24 cellular contexts compared by ENCODE assay signal in the genomic region with DNA sequence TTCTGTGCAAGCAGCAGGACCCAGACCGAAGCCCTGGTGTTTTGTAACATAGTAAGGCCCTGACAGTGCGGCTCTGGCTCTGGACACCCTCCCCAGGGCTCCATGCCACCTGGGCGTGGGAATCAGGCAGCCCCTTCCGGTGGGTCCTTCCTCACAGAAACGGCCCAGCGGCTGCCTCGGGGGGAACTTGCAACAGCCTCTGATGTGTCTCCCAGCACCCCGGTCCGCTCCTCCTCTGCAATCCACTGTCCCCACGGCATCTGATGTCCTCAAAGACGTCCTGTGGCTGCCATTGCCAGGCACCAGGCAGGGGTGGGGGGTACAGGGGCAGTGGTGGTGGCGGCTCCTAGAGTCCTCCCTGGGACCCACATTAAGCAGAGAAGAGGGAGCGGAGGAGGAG.
"Had no signal": no experiment of that assay in that cellular context is flagged by ENCODE, and none has a peak within 500 bp of the region (broad histone marks: within the 10 kb centered on the region; RNA-seq: fewer than 3 reads in every experiment).

No MANE protein-coding gene starts in this region.

- H3K27me3 ChIP-seq: brain microvascular endothelial cell, dorsolateral prefrontal cortex had no signal

- H3K27ac ChIP-seq: brain microvascular endothelial cell, coronary artery had no signal

- ATAC-seq: activated CD4-positive, alpha-beta T cell treated with anti-CD3 and anti-CD28 coated beads for 36 hours; activated naive CD4-positive, alpha-beta T cell treated with anti-CD3 and anti-CD28 coated beads, Interleukin-2, amount 50 U/mL, for 72 hours; activated T-cell treated with anti-CD3 and anti-CD28 coated beads, Interleukin-2, amount 50 U/mL, for 72 hours; esophagus mucosa had no signal

- H3K36me3 ChIP-seq: brain microvascular endothelial cell had no signal

- H3K4me3 ChIP-seq: coronary artery, dorsolateral prefrontal cortex had no signal

- DNase-seq: activated CD4-positive, alpha-beta memory T cell treated with anti-CD3 and anti-CD28 coated beads, Interleukin-2, amount 10 ng/mL, durations not matched to agents 7 days and 5 days; activated CD4-positive, alpha-beta T cell treated with anti-CD3 and anti-CD28 coated beads for 36 hours; activated CD4-positive, alpha-beta T cell treated with anti-CD3 and anti-CD28 coated beads, Interleukin-2, amount 10 ng/mL, durations not matched to agents 24 days and 14 days; activated CD4-positive, CD25-positive, alpha-beta regulatory T cell; activated CD4-positive, CD25-positive, alpha-beta regulatory T cell treated with anti-CD3 and anti-CD28 coated beads, Interleukin-2, amount 50 U/mL, for 72 hours; activated CD8-positive, alpha-beta memory T cell treated with anti-CD3 and anti-CD28 coated beads, Interleukin-2, amount 50 U/mL, for 48 hours; activated gamma-delta T cell; activated naive CD4-positive, alpha-beta T cell; activated naive CD4-positive, alpha-beta T cell treated with anti-CD3 and anti-CD28 coated beads, Interleukin-2, amount 10 ng/mL, durations not matched to agents 7 days and 5 days; activated naive CD8-positive, alpha-beta T cell treated with anti-CD3 and anti-CD28 coated beads, Interleukin-2, amount 10 ng/mL, durations not matched to agents 7 days and 5 days; activated T-cell treated with anti-CD3 and anti-CD28 coated beads for 4 hours; activated T-cell treated with anti-CD3 and anti-CD28 coated beads, Interleukin-2, amount 50 U/mL, for 24 hours; activated T-cell treated with anti-CD3 and anti-CD28 coated beads, Interleukin-2, amount 50 U/mL, for 72 hours; anterior cingulate cortex; brain microvascular endothelial cell; dorsolateral prefrontal cortex; effector memory CD4-positive, alpha-beta T cell; endodermal cell; foreskin fibroblast; T-helper 1 cell; T-helper 2 cell had no signal
